ENCODE assay signal across 8 cellular contexts in genomic region chr1:109213345-109213823, GRCh38. TPM values are rescaled to one million over a fixed set of nuclear protein-coding genes. Genes with fewer than 3 reads are reported as not detected.
DNase-seq lines count a peak whose midpoint lies in the region; ATAC-seq and TF ChIP-seq lines count a peak whose summit lies in the region.

No MANE protein-coding gene starts in this region.

- H3K9me3 ChIP-seq in BLaER1 (no peaks in the 10 kb centered on the region; the same call in 1 of the 2 replicates), HUES64 (ENCODE audit: insufficient read depth, low read depth, low read length) (no peaks in the 10 kb centered on the region)

- H3K4me2 ChIP-seq in BLaER1: peak overlapping the region; percentile 78

- peak overlapping the region; percentile 88 for H3K27ac Mint-ChIP-seq in central memory CD8-positive, alpha-beta T cell (ENCODE audit: low read depth)
- peak overlapping the region; percentile 93 to 97 for H3K27ac Mint-ChIP-seq in natural killer cell

- H3K36me3 Mint-ChIP-seq in central memory CD8-positive, alpha-beta T cell (ENCODE audit: insufficient read depth): peaks cover 20% of the 10 kb centered on the region
- H3K36me3 Mint-ChIP-seq in natural killer cell: no peaks in the 10 kb centered on the region

- WGBS in HUES64: 46% methylated on average over 10 of the region's 10 CpGs

- H3K4me1 Mint-ChIP-seq in central memory CD8-positive, alpha-beta T cell: peaks cover 30% of the 10 kb centered on the region
- peaks cover 31% of the 10 kb centered on the region in 2 donors for H3K4me1 Mint-ChIP-seq in natural killer cell

- H3K4me3 ChIP-seq in BLaER1 (peak overlapping the region; percentile 92), HUES64 (ENCODE audit: low read length) (peak overlapping the region; percentile 100)

- H3K27me3 Mint-ChIP-seq in central memory CD8-positive, alpha-beta T cell: no peaks in the 10 kb centered on the region
- peaks cover 6 to 7% of the 10 kb centered on the region in 2 donors for H3K27me3 Mint-ChIP-seq in natural killer cell (ENCODE audit: low read depth in 2 of 2)

- H3K9me3 Mint-ChIP-seq in central memory CD8-positive, alpha-beta T cell: no peaks in the 10 kb centered on the region
- no peaks in the 10 kb centered on the region for H3K9me3 Mint-ChIP-seq in natural killer cell

- no peak for ATAC-seq in central memory CD8-positive, alpha-beta T cell (replicated peaks; ENCODE audit: extremely low read depth, poor library complexity, severe bottlenecking)
- ATAC-seq in natural killer cell: no peak

- H3K27ac ChIP-seq in BLaER1: 0 out of 2 replicates have a peak overlapping the region, but pooled peaks have one; percentile 14
- H3K27ac ChIP-seq in HUES64 (ENCODE audit: low read depth, low read length): peak overlapping the region; percentile 25; the same call in 1 of the 2 replicates

- peak overlapping the region; percentile 98 for H3K4me3 Mint-ChIP-seq in central memory CD8-positive, alpha-beta T cell
- peak overlapping the region; percentile 99 for H3K4me3 Mint-ChIP-seq in natural killer cell

- peaks cover 45% of the 10 kb centered on the region for H4K20me1 ChIP-seq in BLaER1

- H3K9ac ChIP-seq in BLaER1 (peak overlapping the region; percentile 88; the same call in 1 of the 2 replicates), HUES64 (ENCODE audit: low read depth, low read length) (no peak overlapping the region)

- H3K36me3 ChIP-seq in BLaER1 (peaks cover 22% of the 10 kb centered on the region), HUES64 (ENCODE audit: insufficient read depth, low read length) (peaks cover 7% of the 10 kb centered on the region; the same call in 1 of the 2 replicates)

- H3K4me1 ChIP-seq in BLaER1 (peaks cover 52% of the 10 kb centered on the region), HUES64 (ENCODE audit: insufficient read depth, low read length) (peaks cover 12% of the 10 kb centered on the region)

- intact Hi-C loops in natural killer cell (cut with micrococcal nuclease): no loop called here

- H3K27me3 ChIP-seq in BLaER1 (no peaks in the 10 kb centered on the region), HUES64 (ENCODE audit: insufficient read depth, low read length) (no peaks in the 10 kb centered on the region)

- no peak for DNase-seq in central memory CD8-positive, alpha-beta T cell (ENCODE audit: low spot score in 2 of 2)
- no peak for DNase-seq in natural killer cell
- DNase-seq in SIG-M5 (lab: John Stamatoyannopoulos, UW): no peak
- no peak for DNase-seq in A172 (ENCODE audit: low spot score)
- no peak for DNase-seq in foreskin melanocyte
- no peak for DNase-seq in HuH-7.5 (ENCODE audit: low spot score)

- TF ChIP-seq CTCF in natural killer cell (IDR thresholded peaks at IDR 0.05): no peak

RNA-seq across cellular contexts. Expression of gene SARS1, which starts 0.3 kb away (rescaled TPM):
- polyA plus RNA-seq in HUES64 (2013, experiment 1 of 2): 88.7 TPM
- 99.5 TPM for polyA plus RNA-seq in HUES64 (2013, experiment 2 of 2)
- 100 to 1,000 TPM in 2 of 3 donors, 10 to 100 TPM in 1; 95.6 to 122 (median 106) TPM for total RNA-seq in natural killer cell
- total RNA-seq in A172 (2014; rRNA removed; shearing (Covaris generic)): 224 and 232 TPM in 2 replicates

RNA-seq across cellular contexts. Expression of gene CELSR2, which starts 36.0 kb away (rescaled TPM):
- 13.5 TPM for polyA plus RNA-seq in HUES64 (2013, experiment 1 of 2)
- polyA plus RNA-seq in HUES64 (2013, experiment 2 of 2): 18.2 TPM
- total RNA-seq in natural killer cell: 1 to 10 TPM; 7.1 to 9.7 (median 7.4) TPM
- 10.3 and 14.9 TPM in 2 replicates for total RNA-seq in A172 (2014; rRNA removed; shearing (Covaris generic))
